In genomic region chr6:37622639-37623038, GRCh38 we compare ENCODE assay signal across 13 cellular contexts.
DNase-seq lines count a peak whose midpoint lies in the region; ATAC-seq, FAIRE-seq and TF ChIP-seq lines count a peak whose summit lies in the region.
"Had no signal": no experiment of that assay in that cellular context is flagged by ENCODE, and none has a peak within 500 bp of the region (broad histone marks: within the 10 kb centered on the region; RNA-seq: fewer than 3 reads in every experiment).

No MANE protein-coding gene starts in this region.

- CTCF ChIA-PET in GM12878 (lab: Yijun Ruan, JAX), result interaction anchor here (0.6 kb wide), 1 partner anchor 859 kb away, joined by 3 read pairs; no protein-coding TSS in a partner anchor

- ATAC-seq in GM12878, result peak; percentile 63

- DNase-seq in activated CD4-positive, alpha-beta T cell treated with anti-CD3 and anti-CD28 coated beads, Interleukin-2, amount 10 ng/mL, durations not matched to agents 24 days and 14 days, result peak; percentile 70
- DNase-seq in activated CD4-positive, alpha-beta T cell treated with anti-CD3 and anti-CD28 coated beads for 1 hour, result no peak
- DNase-seq in GM12878 (ENCODE audit: low read depth, low spot score) (no peak), NCI-H2171 (lab: John Stamatoyannopoulos, UW) (no peak), NCI-H774 (lab: John Stamatoyannopoulos, UW) (no peak), GM12892 (ENCODE audit: insufficient read length) (no peak)
- DNase-seq in stimulated activated CD4-positive, alpha-beta T cell treated with anti-CD3 and anti-CD28 coated beads, Interleukin-2, amount 100 ng/mL, for 48 hours, result peak; percentile 2 to 37
- DNase-seq: head of caudate nucleus, left ventricle myocardium inferior, NCI-H2081, small intestine had no signal

- H3K4me1 Mint-ChIP-seq in activated CD4-positive, alpha-beta T cell treated with anti-CD3 and anti-CD28 coated beads, Interleukin-2, amount 10 ng/mL, durations not matched to agents 24 days and 14 days, result peaks cover 32% of the 10 kb centered on the region
- H3K4me1 Mint-ChIP-seq in T-helper 1 cell treated with Interleukin-12 subunit alpha and Interleukin-12 subunit beta and Interleukin-4 antibody, amounts not matched to agents 30 μg/mL and 1 μg/mL, for 36 hours (ENCODE audit: low read depth), result peaks cover 31% of the 10 kb centered on the region

- no peaks in the 10 kb centered on the region for H3K9me3 ChIP-seq in GM12878 (replicated peaks; ENCODE audit: control insufficient read depth, insufficient read depth, low read length)
- H3K9me3 ChIP-seq: left ventricle myocardium inferior, neutrophil had no signal

- intact Hi-C loops in activated CD4-positive, alpha-beta T cell treated with anti-CD3 and anti-CD28 coated beads, Interleukin-2, amount 10 ng/mL, durations not matched to agents 24 days and 14 days (cut with micrococcal nuclease), result no loop called here
- intact Hi-C loops in GM12878 (cut with micrococcal nuclease; ENCODE audit: unreplicated experiment), result no loop called here

- FAIRE-seq in GM12878 (lab: Jason Lieb, UNC) (peak; percentile 49), GM12892 (lab: Jason Lieb, UNC) (no peak)
- FAIRE-seq: small intestine had no signal

- no TSS peak for BruUV-seq in GM12878 (replicated peaks; lab: Mats Ljungman, UMichigan)

- H3K9ac ChIP-seq in GM12878 (ENCODE audit: control insufficient read depth, insufficient read depth, low read length), result no peak overlapping the region

- SMC1A ChIA-PET in GM12878 (lab: Charles Lee; ENCODE audit: uncharacterized antibody, unreplicated experiment), result no interaction called here

- H3K4me3 Mint-ChIP-seq in activated CD4-positive, alpha-beta T cell treated with anti-CD3 and anti-CD28 coated beads, Interleukin-2, amount 10 ng/mL, durations not matched to agents 24 days and 14 days, result peak overlapping the region; percentile 22
- H3K4me3 Mint-ChIP-seq in T-helper 1 cell treated with Interleukin-12 subunit alpha and Interleukin-12 subunit beta and Interleukin-4 antibody, amounts not matched to agents 30 μg/mL and 1 μg/mL, for 36 hours, result no peak overlapping the region

- RAD21 ChIA-PET in GM12878 (lab: Charles Lee; ENCODE audit: unreplicated experiment), result interaction anchor here (1.0 kb wide), 1 partner anchor 57 kb away, joined by 3 read pairs; no protein-coding TSS in a partner anchor

- no peak for TF ChIP-seq POLR2A in GM12878 (IDR thresholded peaks at IDR 0.05; ENCODE audit: low read depth, low read length)
- TF ChIP-seq POLR2A in GM12892 (IDR thresholded peaks at IDR 0.05; ENCODE audit: low read depth, low read length), result no peak

- TF ChIP-seq EP300 in GM12878 (IDR thresholded peaks at IDR 0.05; ENCODE audit: borderline replicate concordance in 1 of 2, control insufficient read depth in 1 of 2, low read depth in 2 of 2, low read length in 2 of 2), result no peak

- H3K27me3 Mint-ChIP-seq in activated CD4-positive, alpha-beta T cell treated with anti-CD3 and anti-CD28 coated beads, Interleukin-2, amount 10 ng/mL, durations not matched to agents 24 days and 14 days, result peaks cover 11% of the 10 kb centered on the region
- H3K27me3 Mint-ChIP-seq in T-helper 1 cell treated with Interleukin-12 subunit alpha and Interleukin-12 subunit beta and Interleukin-4 antibody, amounts not matched to agents 30 μg/mL and 1 μg/mL, for 36 hours (ENCODE audit: low read depth), result peaks cover 17% of the 10 kb centered on the region

- H3K36me3 Mint-ChIP-seq in activated CD4-positive, alpha-beta T cell treated with anti-CD3 and anti-CD28 coated beads, Interleukin-2, amount 10 ng/mL, durations not matched to agents 24 days and 14 days (ENCODE audit: low read depth), result no peaks in the 10 kb centered on the region
- no peaks in the 10 kb centered on the region for H3K36me3 Mint-ChIP-seq in T-helper 1 cell treated with Interleukin-12 subunit alpha and Interleukin-12 subunit beta and Interleukin-4 antibody, amounts not matched to agents 30 μg/mL and 1 μg/mL, for 36 hours (ENCODE audit: low read depth)

- H2AFZ ChIP-seq in GM12878 (ENCODE audit: control insufficient read depth, low read depth, low read length), result 0 out of 2 replicates have a peak overlapping the region, but pooled peaks have one; percentile 9

- no peak overlapping the region for H3K4me3 ChIP-seq in GM12878
- H3K4me3 ChIP-seq: left ventricle myocardium inferior had no signal

- POLR2A ChIA-PET in GM12878 (lab: Charles Lee), result interaction anchor here (0.6 kb wide), 1 partner anchor 83 kb away, joined by 3 read pairs; no protein-coding TSS in a partner anchor

- in situ Hi-C loops in GM12878 (cut with MboI), result no loop called here

- TF ChIP-seq RAD21 in GM12878 (IDR thresholded peaks at IDR 0.05; ENCODE audit: insufficient read depth, low read depth, low read length), result no peak

- peaks cover 11% of the 10 kb centered on the region for H3K4me1 ChIP-seq in GM12878 (ENCODE audit: control insufficient read depth, insufficient read depth, low read length)

- H3K36me3 ChIP-seq in GM12878 (ENCODE audit: control insufficient read depth in 2 of 2, insufficient read depth in 2 of 2, low read length in 1 of 2), result no peaks in the 10 kb centered on the region
- H3K36me3 ChIP-seq: left ventricle myocardium inferior, neutrophil had no signal

- no peak for TF ChIP-seq CTCF in GM12878 (IDR thresholded peaks at IDR 0.05 in 2 of 3, conservative IDR thresholded peaks at IDR 0.05 in 1 of 3; ENCODE audit: control insufficient read depth in 2 of 3, extremely low read depth in 1 of 3, insufficient read depth in 1 of 3, low read depth in 3 of 3, low read length in 3 of 3)

- no peaks in the 10 kb centered on the region for H3K79me2 ChIP-seq in GM12878 (ENCODE audit: control insufficient read depth, insufficient read depth, low read length)

- H3K27me3 ChIP-seq in GM12878 (replicated peaks in 1 of 2; ENCODE audit: control insufficient read depth in 2 of 2, insufficient read depth in 2 of 2, low read length in 1 of 2), result peaks cover 0 to 3% of the 10 kb centered on the region in 2 experiments; a peak in 3 of 4 replicates

- H3K27ac ChIP-seq in GM12878 (ENCODE audit: control insufficient read depth, insufficient read depth), result no peak overlapping the region
- H3K27ac ChIP-seq: left ventricle myocardium inferior, neutrophil had no signal

- no peaks in the 10 kb centered on the region for H3K9me3 Mint-ChIP-seq in activated CD4-positive, alpha-beta T cell treated with anti-CD3 and anti-CD28 coated beads, Interleukin-2, amount 10 ng/mL, durations not matched to agents 24 days and 14 days
- H3K9me3 Mint-ChIP-seq in T-helper 1 cell treated with Interleukin-12 subunit alpha and Interleukin-12 subunit beta and Interleukin-4 antibody, amounts not matched to agents 30 μg/mL and 1 μg/mL, for 36 hours, result no peaks in the 10 kb centered on the region

- peak overlapping the region; percentile 79 for H3K27ac Mint-ChIP-seq in activated CD4-positive, alpha-beta T cell treated with anti-CD3 and anti-CD28 coated beads, Interleukin-2, amount 10 ng/mL, durations not matched to agents 24 days and 14 days
- H3K27ac Mint-ChIP-seq in T-helper 1 cell treated with Interleukin-12 subunit alpha and Interleukin-12 subunit beta and Interleukin-4 antibody, amounts not matched to agents 30 μg/mL and 1 μg/mL, for 36 hours, result peak overlapping the region; percentile 43

- no peaks in the 10 kb centered on the region for H4K20me1 ChIP-seq in GM12878 (ENCODE audit: control insufficient read depth, insufficient read depth)

- WGBS in GM12878 (ENCODE audit: insufficient coverage, insufficient replicate concordance, low lambda C conversion rate, missing lambda C conversion rate), result 0% methylated on average over 3 of the region's 3 CpGs

- peak overlapping the region; percentile 46 for H3K4me2 ChIP-seq in GM12878 (ENCODE audit: control insufficient read depth, insufficient read depth)

TF ChIP-seq in GM12878, 131 proteins besides CTCF, POLR2A, EP300 and RAD21:
- TF ChIP-seq ZNF274 (IDR thresholded peaks at IDR 0.05; ENCODE audit: insufficient read depth, insufficient read length), result no peak
- TF ChIP-seq IKZF1 (conservative IDR thresholded peaks at IDR 0.05), result 0 out of 2 replicates have a peak, but pooled peaks have one; percentile 14
- peak; percentile 61 for TF ChIP-seq RUNX3 (IDR thresholded peaks at IDR 0.05; ENCODE audit: low read length)
- peak; percentile 63 for TF ChIP-seq PBX3 (IDR thresholded peaks at IDR 0.05; ENCODE audit: insufficient replicate concordance, low read depth, low read length)
- no peak for TF ChIP-seq RB1 (IDR thresholded peaks at IDR 0.05; ENCODE audit: borderline replicate concordance)
- peak; percentile 69; the same call in 1 of the 2 replicates for TF ChIP-seq PKNOX1 (IDR thresholded peaks at IDR 0.05)
- peak; percentile 58 for TF ChIP-seq MTA2 (IDR thresholded peaks at IDR 0.05; ENCODE audit: low read depth)

Comparison
In these comparisons a context has a peak if more than half of its experiments do, and no peak if none do; other contexts are left out.
1. DNase-seq: peak in activated CD4-positive, alpha-beta T cell treated with anti-CD3 and anti-CD28 coated beads, Interleukin-2, amount 10 ng/mL, durations not matched to agents 24 days and 14 days (single experiment) and stimulated activated CD4-positive, alpha-beta T cell treated with anti-CD3 and anti-CD28 coated beads, Interleukin-2, amount 100 ng/mL, for 48 hours (2 of 2); none in activated CD4-positive, alpha-beta T cell treated with anti-CD3 and anti-CD28 coated beads for 1 hour (single experiment), GM12878 (single experiment), NCI-H2171 (single experiment), NCI-H774 (single experiment) and GM12892 (single experiment).